Comparison of ENCODE assay signal across 2 cellular contexts in the genomic region with DNA sequence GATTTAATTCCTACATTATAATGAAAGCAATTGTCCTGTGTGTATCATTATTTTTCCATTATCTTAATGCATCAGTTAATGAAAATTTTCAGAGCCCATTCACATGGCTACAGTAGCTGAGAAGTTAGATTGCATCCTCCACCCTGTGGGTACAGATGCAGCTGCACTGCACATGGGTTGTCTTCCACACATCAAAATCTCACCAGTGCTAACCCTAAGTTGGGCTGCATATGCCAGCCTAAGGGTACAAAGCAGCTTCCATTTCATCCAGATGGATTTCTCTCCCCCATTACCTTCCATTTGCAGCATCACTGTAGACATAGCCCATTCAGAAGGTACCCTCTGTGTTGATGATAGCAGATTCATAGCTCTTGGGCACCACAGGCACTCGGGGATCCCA.
TF ChIP-seq lines count a peak whose summit lies in the region.

No MANE protein-coding gene starts in this region.

TF ChIP-seq in SK-N-SH, 30 proteins besides CTCF, POLR2A, EP300 and RAD21 (continued from another document):
- peak; percentile 46 for TF ChIP-seq CHD2 (IDR thresholded peaks at IDR 0.05; ENCODE audit: low read length, partially characterized antibody)

TF ChIP-seq in SK-N-SH treated with all-trans-retinoic acid at 6 μM for 48 hours, 23 proteins besides CTCF, POLR2A, EP300 and RAD21 (continued from another document):
- TF ChIP-seq, protein P1, sequence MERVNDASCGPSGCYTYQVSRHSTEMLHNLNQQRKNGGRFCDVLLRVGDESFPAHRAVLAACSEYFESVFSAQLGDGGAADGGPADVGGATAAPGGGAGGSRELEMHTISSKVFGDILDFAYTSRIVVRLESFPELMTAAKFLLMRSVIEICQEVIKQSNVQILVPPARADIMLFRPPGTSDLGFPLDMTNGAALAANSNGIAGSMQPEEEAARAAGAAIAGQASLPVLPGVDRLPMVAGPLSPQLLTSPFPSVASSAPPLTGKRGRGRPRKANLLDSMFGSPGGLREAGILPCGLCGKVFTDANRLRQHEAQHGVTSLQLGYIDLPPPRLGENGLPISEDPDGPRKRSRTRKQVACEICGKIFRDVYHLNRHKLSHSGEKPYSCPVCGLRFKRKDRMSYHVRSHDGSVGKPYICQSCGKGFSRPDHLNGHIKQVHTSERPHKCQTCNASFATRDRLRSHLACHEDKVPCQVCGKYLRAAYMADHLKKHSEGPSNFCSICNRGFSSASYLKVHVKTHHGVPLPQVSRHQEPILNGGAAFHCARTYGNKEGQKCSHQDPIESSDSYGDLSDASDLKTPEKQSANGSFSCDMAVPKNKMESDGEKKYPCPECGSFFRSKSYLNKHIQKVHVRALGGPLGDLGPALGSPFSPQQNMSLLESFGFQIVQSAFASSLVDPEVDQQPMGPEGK (CRISPR knock-in tag; IDR thresholded peaks at IDR 0.05; ENCODE audit: borderline replicate concordance): no peak
- TF ChIP-seq, protein P2, sequence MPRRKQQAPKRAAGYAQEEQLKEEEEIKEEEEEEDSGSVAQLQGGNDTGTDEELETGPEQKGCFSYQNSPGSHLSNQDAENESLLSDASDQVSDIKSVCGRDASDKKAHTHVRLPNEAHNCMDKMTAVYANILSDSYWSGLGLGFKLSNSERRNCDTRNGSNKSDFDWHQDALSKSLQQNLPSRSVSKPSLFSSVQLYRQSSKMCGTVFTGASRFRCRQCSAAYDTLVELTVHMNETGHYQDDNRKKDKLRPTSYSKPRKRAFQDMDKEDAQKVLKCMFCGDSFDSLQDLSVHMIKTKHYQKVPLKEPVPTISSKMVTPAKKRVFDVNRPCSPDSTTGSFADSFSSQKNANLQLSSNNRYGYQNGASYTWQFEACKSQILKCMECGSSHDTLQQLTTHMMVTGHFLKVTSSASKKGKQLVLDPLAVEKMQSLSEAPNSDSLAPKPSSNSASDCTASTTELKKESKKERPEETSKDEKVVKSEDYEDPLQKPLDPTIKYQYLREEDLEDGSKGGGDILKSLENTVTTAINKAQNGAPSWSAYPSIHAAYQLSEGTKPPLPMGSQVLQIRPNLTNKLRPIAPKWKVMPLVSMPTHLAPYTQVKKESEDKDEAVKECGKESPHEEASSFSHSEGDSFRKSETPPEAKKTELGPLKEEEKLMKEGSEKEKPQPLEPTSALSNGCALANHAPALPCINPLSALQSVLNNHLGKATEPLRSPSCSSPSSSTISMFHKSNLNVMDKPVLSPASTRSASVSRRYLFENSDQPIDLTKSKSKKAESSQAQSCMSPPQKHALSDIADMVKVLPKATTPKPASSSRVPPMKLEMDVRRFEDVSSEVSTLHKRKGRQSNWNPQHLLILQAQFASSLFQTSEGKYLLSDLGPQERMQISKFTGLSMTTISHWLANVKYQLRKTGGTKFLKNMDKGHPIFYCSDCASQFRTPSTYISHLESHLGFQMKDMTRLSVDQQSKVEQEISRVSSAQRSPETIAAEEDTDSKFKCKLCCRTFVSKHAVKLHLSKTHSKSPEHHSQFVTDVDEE (CRISPR knock-in tag; IDR thresholded peaks at IDR 0.05): no peak
- no peak for TF ChIP-seq CSDC2 (CRISPR knock-in tag; IDR thresholded peaks at IDR 0.05)
- no peak for TF ChIP-seq SNAI2 (CRISPR knock-in tag; IDR thresholded peaks at IDR 0.05)
- no peak for TF ChIP-seq OSR1 (CRISPR knock-in tag; IDR thresholded peaks at IDR 0.05)
